ENCODE assay signal across 26 cellular contexts in genomic region chr18:76383636-76384035, GRCh38.
"Had no signal": no experiment of that assay in that cellular context is flagged by ENCODE, and none has a peak within 500 bp of the region (broad histone marks: within the 10 kb centered on the region; RNA-seq: fewer than 3 reads in every experiment).

No MANE protein-coding gene starts in this region.

- H3K27ac Mint-ChIP-seq: activated CD8-positive, alpha-beta memory T cell treated with anti-CD3 and anti-CD28 coated beads, Interleukin-2, amount 10 ng/mL, durations not matched to agents 7 days and 5 days; activated CD8-positive, alpha-beta T cell treated with anti-CD3 and anti-CD28 coated beads, Interleukin-2, amount 10 ng/mL, durations not matched to agents 7 days and 5 days; activated naive CD4-positive, alpha-beta T cell treated with anti-CD3 and anti-CD28 coated beads, Interleukin-2, amount 50 U/mL, for 72 hours; T-helper 17 cell had no signal

- DNase-seq: activated CD8-positive, alpha-beta memory T cell treated with anti-CD3 and anti-CD28 coated beads, Interleukin-2, amount 10 ng/mL, durations not matched to agents 7 days and 5 days; activated CD8-positive, alpha-beta T cell treated with anti-CD3 and anti-CD28 coated beads, Interleukin-2, amount 10 ng/mL, durations not matched to agents 7 days and 5 days; activated naive CD4-positive, alpha-beta T cell; activated T-cell treated with anti-CD3 and anti-CD28 coated beads, Interleukin-2, amount 50 U/mL, for 48 hours; body of pancreas; effector CD8-positive, alpha-beta T cell; esophagus squamous epithelium; kidney glomerular epithelial cell; left lung; lower lobe of right lung; mesenchymal stem cell; right lobe of liver; small intestine; stimulated activated CD4-positive, alpha-beta T cell treated with anti-CD3 and anti-CD28 coated beads, Interleukin-4, amount 100 ng/mL, for 4 hours; stimulated activated CD8-positive, alpha-beta memory T cell treated with anti-CD3 and anti-CD28 coated beads, Interleukin-4, amount 100 ng/mL, for 48 hours; stimulated activated naive CD4-positive, alpha-beta T cell; substantia nigra; T-helper 17 cell; T1000; thyroid gland; WERI-Rb-1 had no signal

- H3K4me1 ChIP-seq: body of pancreas, lower lobe of right lung, right lobe of liver had no signal

- ATAC-seq: activated CD8-positive, alpha-beta memory T cell treated with anti-CD3 and anti-CD28 coated beads, Interleukin-2, amount 10 ng/mL, durations not matched to agents 7 days and 5 days; activated CD8-positive, alpha-beta T cell treated with anti-CD3 and anti-CD28 coated beads, Interleukin-2, amount 10 ng/mL, durations not matched to agents 7 days and 5 days; activated naive CD4-positive, alpha-beta T cell treated with anti-CD3 and anti-CD28 coated beads, Interleukin-2, amount 50 U/mL, for 72 hours; body of pancreas; left lung; lower lobe of right lung; natural killer cell treated with Interleukin-12 subunit alpha and Interleukin-12 subunit beta and Interleukin-15 and Interleukin-18, amount 100 ng/mL, for 72 hours; T-helper 17 cell had no signal

- H3K9me3 ChIP-seq: adrenal gland, body of pancreas, esophagus squamous epithelium, left lung, lower lobe of right lung, right lobe of liver, thyroid gland, upper lobe of left lung had no signal

- H3K4me3 ChIP-seq: adrenal gland, body of pancreas, esophagus squamous epithelium, left lung, lower lobe of right lung, right lobe of liver, thyroid gland, upper lobe of left lung had no signal

- H3K27ac ChIP-seq: adrenal gland, body of pancreas, epithelial cell of prostate, esophagus squamous epithelium, left lung, lower lobe of right lung, right lobe of liver, thyroid gland, upper lobe of left lung, WERI-Rb-1 had no signal

- H3K27me3 Mint-ChIP-seq: natural killer cell treated with Interleukin-12 subunit alpha and Interleukin-12 subunit beta and Interleukin-15 and Interleukin-18, amount 100 ng/mL, for 72 hours; T-helper 17 cell had no signal

- H3K4me3 Mint-ChIP-seq: activated CD8-positive, alpha-beta memory T cell treated with anti-CD3 and anti-CD28 coated beads, Interleukin-2, amount 10 ng/mL, durations not matched to agents 7 days and 5 days; activated CD8-positive, alpha-beta T cell treated with anti-CD3 and anti-CD28 coated beads, Interleukin-2, amount 10 ng/mL, durations not matched to agents 7 days and 5 days; natural killer cell treated with Interleukin-12 subunit alpha and Interleukin-12 subunit beta and Interleukin-15 and Interleukin-18, amount 100 ng/mL, for 72 hours; T-helper 17 cell had no signal

- H3K36me3 Mint-ChIP-seq: activated CD8-positive, alpha-beta memory T cell treated with anti-CD3 and anti-CD28 coated beads, Interleukin-2, amount 10 ng/mL, durations not matched to agents 7 days and 5 days had no signal

- H3K9me3 Mint-ChIP-seq: activated naive CD4-positive, alpha-beta T cell treated with anti-CD3 and anti-CD28 coated beads, Interleukin-2, amount 50 U/mL, for 72 hours; natural killer cell treated with Interleukin-12 subunit alpha and Interleukin-12 subunit beta and Interleukin-15 and Interleukin-18, amount 100 ng/mL, for 72 hours had no signal
